Comparison of ENCODE assay signal across 8 cellular contexts in genomic region chr5:71650940-71651339, GRCh38.
DNase-seq lines count a peak whose midpoint lies in the region; ATAC-seq and TF ChIP-seq lines count a peak whose summit lies in the region.
"Not testable (repeated sequence)": the region's sequence is repeated elsewhere in the genome, so short reads cannot be mapped to it uniquely, and the experiment has no call there.

No MANE protein-coding gene starts in this region.

- H3K27ac Mint-ChIP-seq in CD4-positive, alpha-beta T cell, result peak overlapping the region; percentile 29
- H3K27ac Mint-ChIP-seq in activated CD8-positive, alpha-beta T cell treated with anti-CD3 and anti-CD28 coated beads, Interleukin-2, amount 10 ng/mL, durations not matched to agents 7 days and 5 days, result peak overlapping the region; percentile 34
- H3K27ac Mint-ChIP-seq in activated T-helper 17 cell treated with anti-CD3 and anti-CD28 coated beads, Interleukin-2, amount 50 U/mL, for 72 hours, result peak overlapping the region; percentile 84
- not testable (repeated sequence) for H3K27ac Mint-ChIP-seq in activated naive CD8-positive, alpha-beta T cell
- H3K27ac Mint-ChIP-seq in stimulated activated naive CD8-positive, alpha-beta T cell treated with anti-CD3 and anti-CD28 coated beads, Interleukin-15, Interleukin-2, amounts not matched to agents 100 ng/mL and 50 ng/mL, for 24 hours, result peak overlapping the region; percentile 7

- CTCF ChIA-PET in CD4-positive, alpha-beta T cell (lab: Charles Lee); activated CD8-positive, alpha-beta T cell treated with anti-CD3 and anti-CD28 coated beads, Interleukin-2, amount 10 ng/mL, durations not matched to agents 7 days and 5 days (lab: Charles Lee): not testable (repeated sequence)

- not testable (repeated sequence) for H3K27me3 Mint-ChIP-seq in CD4-positive, alpha-beta T cell; activated CD8-positive, alpha-beta T cell treated with anti-CD3 and anti-CD28 coated beads, Interleukin-2, amount 10 ng/mL, durations not matched to agents 7 days and 5 days (ENCODE audit: low read depth); activated T-helper 17 cell treated with anti-CD3 and anti-CD28 coated beads, Interleukin-2, amount 50 U/mL, for 72 hours; activated naive CD8-positive, alpha-beta T cell; stimulated activated naive CD8-positive, alpha-beta T cell treated with anti-CD3 and anti-CD28 coated beads, Interleukin-15, Interleukin-2, amounts not matched to agents 100 ng/mL and 50 ng/mL, for 24 hours

- TF ChIP-seq CTCF in C4-2B (conservative IDR thresholded peaks at IDR 0.05); CD4-positive, alpha-beta T cell (IDR thresholded peaks at IDR 0.05); VCaP (conservative IDR thresholded peaks at IDR 0.05): not testable (repeated sequence)

- intact Hi-C loops in CD4-positive, alpha-beta T cell (cut with DNase I, micrococcal nuclease), result not testable (repeated sequence)

- H3K4me3 Mint-ChIP-seq in CD4-positive, alpha-beta T cell; activated CD8-positive, alpha-beta T cell treated with anti-CD3 and anti-CD28 coated beads, Interleukin-2, amount 10 ng/mL, durations not matched to agents 7 days and 5 days; activated T-helper 17 cell treated with anti-CD3 and anti-CD28 coated beads, Interleukin-2, amount 50 U/mL, for 72 hours; stimulated activated naive CD8-positive, alpha-beta T cell treated with anti-CD3 and anti-CD28 coated beads, Interleukin-15, Interleukin-2, amounts not matched to agents 100 ng/mL and 50 ng/mL, for 24 hours: not testable (repeated sequence)
- peak overlapping the region; percentile 8 for H3K4me3 Mint-ChIP-seq in activated naive CD8-positive, alpha-beta T cell

- POLR2A ChIA-PET in CD4-positive, alpha-beta T cell (lab: Charles Lee); activated CD8-positive, alpha-beta T cell treated with anti-CD3 and anti-CD28 coated beads, Interleukin-2, amount 10 ng/mL, durations not matched to agents 7 days and 5 days (lab: Charles Lee): not testable (repeated sequence)

- not testable (repeated sequence) for DNase-seq in CD4-positive, alpha-beta T cell; SK-N-MC (ENCODE audit: low read depth, low spot score); activated CD8-positive, alpha-beta T cell treated with anti-CD3 and anti-CD28 coated beads, Interleukin-2, amount 10 ng/mL, durations not matched to agents 7 days and 5 days

- not testable (repeated sequence) for H3K9me3 ChIP-seq in CD4-positive, alpha-beta T cell (ENCODE audit: control insufficient read depth, low read length); SK-N-MC (ENCODE audit: low read depth, low read length)

- peaks cover 80% of the 10 kb centered on the region for H3K36me3 Mint-ChIP-seq in CD4-positive, alpha-beta T cell (ENCODE audit: low read depth)
- H3K36me3 Mint-ChIP-seq in activated CD8-positive, alpha-beta T cell treated with anti-CD3 and anti-CD28 coated beads, Interleukin-2, amount 10 ng/mL, durations not matched to agents 7 days and 5 days (ENCODE audit: low read depth), result peaks cover 60% of the 10 kb centered on the region
- H3K36me3 Mint-ChIP-seq in activated T-helper 17 cell treated with anti-CD3 and anti-CD28 coated beads, Interleukin-2, amount 50 U/mL, for 72 hours (ENCODE audit: low read depth), result peaks cover 95% of the 10 kb centered on the region
- H3K36me3 Mint-ChIP-seq in activated naive CD8-positive, alpha-beta T cell, result peaks cover 33% of the 10 kb centered on the region
- H3K36me3 Mint-ChIP-seq in stimulated activated naive CD8-positive, alpha-beta T cell treated with anti-CD3 and anti-CD28 coated beads, Interleukin-15, Interleukin-2, amounts not matched to agents 100 ng/mL and 50 ng/mL, for 24 hours (ENCODE audit: low read depth), result peaks cover 70% of the 10 kb centered on the region

- H3K27ac ChIP-seq in C4-2B (peak overlapping the region; percentile 78), SK-N-MC (peak overlapping the region; percentile 33; the same call in 1 of the 2 replicates), VCaP (peak overlapping the region; percentile 95)
- not testable (repeated sequence) for H3K27ac ChIP-seq in CD4-positive, alpha-beta T cell (ENCODE audit: low read depth, low read length)

- H3K9me3 Mint-ChIP-seq in CD4-positive, alpha-beta T cell; activated CD8-positive, alpha-beta T cell treated with anti-CD3 and anti-CD28 coated beads, Interleukin-2, amount 10 ng/mL, durations not matched to agents 7 days and 5 days (ENCODE audit: insufficient read depth); activated T-helper 17 cell treated with anti-CD3 and anti-CD28 coated beads, Interleukin-2, amount 50 U/mL, for 72 hours; activated naive CD8-positive, alpha-beta T cell (ENCODE audit: low read depth); stimulated activated naive CD8-positive, alpha-beta T cell treated with anti-CD3 and anti-CD28 coated beads, Interleukin-15, Interleukin-2, amounts not matched to agents 100 ng/mL and 50 ng/mL, for 24 hours: not testable (repeated sequence)

- not testable (repeated sequence) for ATAC-seq in CD4-positive, alpha-beta T cell (ENCODE audit: poor library complexity); activated CD8-positive, alpha-beta T cell treated with anti-CD3 and anti-CD28 coated beads, Interleukin-2, amount 10 ng/mL, durations not matched to agents 7 days and 5 days
- ATAC-seq in activated T-helper 17 cell treated with anti-CD3 and anti-CD28 coated beads, Interleukin-2, amount 50 U/mL, for 72 hours (replicated peaks), result peak; percentile 53

- H3K4me3 ChIP-seq in SK-N-MC, result not testable (repeated sequence)

- not testable (repeated sequence) for H3K27me3 ChIP-seq in CD4-positive, alpha-beta T cell (ENCODE audit: control insufficient read depth, insufficient read depth, low read length)

- H3K36me3 ChIP-seq in SK-N-MC (ENCODE audit: insufficient read depth, low read length), result not testable (repeated sequence)

- not testable (repeated sequence) for H3K9ac ChIP-seq in SK-N-MC (ENCODE audit: insufficient read length)

- peaks cover 12% of the 10 kb centered on the region for H3K4me1 Mint-ChIP-seq in CD4-positive, alpha-beta T cell (ENCODE audit: low read depth)
- peaks cover 11% of the 10 kb centered on the region for H3K4me1 Mint-ChIP-seq in activated CD8-positive, alpha-beta T cell treated with anti-CD3 and anti-CD28 coated beads, Interleukin-2, amount 10 ng/mL, durations not matched to agents 7 days and 5 days (ENCODE audit: low read depth)
- peaks cover 15% of the 10 kb centered on the region for H3K4me1 Mint-ChIP-seq in activated T-helper 17 cell treated with anti-CD3 and anti-CD28 coated beads, Interleukin-2, amount 50 U/mL, for 72 hours
- H3K4me1 Mint-ChIP-seq in activated naive CD8-positive, alpha-beta T cell (ENCODE audit: low read depth), result peaks cover 13% of the 10 kb centered on the region
- peaks cover 13% of the 10 kb centered on the region for H3K4me1 Mint-ChIP-seq in stimulated activated naive CD8-positive, alpha-beta T cell treated with anti-CD3 and anti-CD28 coated beads, Interleukin-15, Interleukin-2, amounts not matched to agents 100 ng/mL and 50 ng/mL, for 24 hours (ENCODE audit: low read depth)
